ENCODE assay signal across 2 cellular contexts in the genomic region with DNA sequence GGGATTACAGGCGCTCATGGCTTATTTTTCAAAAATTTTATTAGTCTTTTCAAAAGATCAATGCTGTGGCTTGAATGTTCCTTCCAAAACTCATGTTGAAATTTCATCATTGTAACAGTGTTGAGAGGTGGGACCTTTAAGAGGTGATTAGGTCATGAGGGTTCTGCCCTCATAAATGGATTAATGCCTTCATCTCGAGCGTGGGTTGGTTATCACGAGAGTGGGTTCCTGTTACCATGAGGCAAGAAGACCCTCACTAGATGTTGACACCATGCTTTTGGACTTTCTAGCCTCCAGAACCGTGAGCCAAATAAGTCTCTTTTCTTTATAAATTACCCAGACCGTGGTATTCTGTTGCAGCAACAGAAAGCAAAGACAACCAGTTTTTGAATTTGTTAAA.
TF ChIP-seq lines count a peak whose summit lies in the region.

No MANE protein-coding gene starts in this region.

TF ChIP-seq in A549, 52 proteins besides CTCF, POLR2A, EP300 and RAD21 (continued from another document):
- TF ChIP-seq, protein P1, sequence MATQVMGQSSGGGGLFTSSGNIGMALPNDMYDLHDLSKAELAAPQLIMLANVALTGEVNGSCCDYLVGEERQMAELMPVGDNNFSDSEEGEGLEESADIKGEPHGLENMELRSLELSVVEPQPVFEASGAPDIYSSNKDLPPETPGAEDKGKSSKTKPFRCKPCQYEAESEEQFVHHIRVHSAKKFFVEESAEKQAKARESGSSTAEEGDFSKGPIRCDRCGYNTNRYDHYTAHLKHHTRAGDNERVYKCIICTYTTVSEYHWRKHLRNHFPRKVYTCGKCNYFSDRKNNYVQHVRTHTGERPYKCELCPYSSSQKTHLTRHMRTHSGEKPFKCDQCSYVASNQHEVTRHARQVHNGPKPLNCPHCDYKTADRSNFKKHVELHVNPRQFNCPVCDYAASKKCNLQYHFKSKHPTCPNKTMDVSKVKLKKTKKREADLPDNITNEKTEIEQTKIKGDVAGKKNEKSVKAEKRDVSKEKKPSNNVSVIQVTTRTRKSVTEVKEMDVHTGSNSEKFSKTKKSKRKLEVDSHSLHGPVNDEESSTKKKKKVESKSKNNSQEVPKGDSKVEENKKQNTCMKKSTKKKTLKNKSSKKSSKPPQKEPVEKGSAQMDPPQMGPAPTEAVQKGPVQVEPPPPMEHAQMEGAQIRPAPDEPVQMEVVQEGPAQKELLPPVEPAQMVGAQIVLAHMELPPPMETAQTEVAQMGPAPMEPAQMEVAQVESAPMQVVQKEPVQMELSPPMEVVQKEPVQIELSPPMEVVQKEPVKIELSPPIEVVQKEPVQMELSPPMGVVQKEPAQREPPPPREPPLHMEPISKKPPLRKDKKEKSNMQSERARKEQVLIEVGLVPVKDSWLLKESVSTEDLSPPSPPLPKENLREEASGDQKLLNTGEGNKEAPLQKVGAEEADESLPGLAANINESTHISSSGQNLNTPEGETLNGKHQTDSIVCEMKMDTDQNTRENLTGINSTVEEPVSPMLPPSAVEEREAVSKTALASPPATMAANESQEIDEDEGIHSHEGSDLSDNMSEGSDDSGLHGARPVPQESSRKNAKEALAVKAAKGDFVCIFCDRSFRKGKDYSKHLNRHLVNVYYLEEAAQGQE (IDR thresholded peaks at IDR 0.05) = 0 out of 2 replicates have a peak, but pooled peaks have one; percentile 29
- no peak for TF ChIP-seq PHF8 (IDR thresholded peaks at IDR 0.05; ENCODE audit: borderline replicate concordance, low read depth)
- peak; percentile 57; the same call in 1 of the 2 replicates for TF ChIP-seq RARB (CRISPR knock-in tag; IDR thresholded peaks at IDR 0.05)
- TF ChIP-seq SREBF2 (IDR thresholded peaks at IDR 0.05) = no peak

TF ChIP-seq in IMR-90, 13 proteins besides CTCF, POLR2A, EP300 and RAD21 (continued from another document):
- TF ChIP-seq, protein P2, sequence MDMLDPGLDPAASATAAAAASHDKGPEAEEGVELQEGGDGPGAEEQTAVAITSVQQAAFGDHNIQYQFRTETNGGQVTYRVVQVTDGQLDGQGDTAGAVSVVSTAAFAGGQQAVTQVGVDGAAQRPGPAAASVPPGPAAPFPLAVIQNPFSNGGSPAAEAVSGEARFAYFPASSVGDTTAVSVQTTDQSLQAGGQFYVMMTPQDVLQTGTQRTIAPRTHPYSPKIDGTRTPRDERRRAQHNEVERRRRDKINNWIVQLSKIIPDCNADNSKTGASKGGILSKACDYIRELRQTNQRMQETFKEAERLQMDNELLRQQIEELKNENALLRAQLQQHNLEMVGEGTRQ (IDR thresholded peaks at IDR 0.05; ENCODE audit: low read depth, low read length) = no peak
- TF ChIP-seq MXI1 (IDR thresholded peaks at IDR 0.05; ENCODE audit: borderline replicate concordance, low read depth, low read length) (no peak), SMC3 (IDR thresholded peaks at IDR 0.05; ENCODE audit: low read depth, low read length) (no peak), CEBPB (IDR thresholded peaks at IDR 0.05; ENCODE audit: low read depth, low read length) (no peak), MAFK (IDR thresholded peaks at IDR 0.05; ENCODE audit: low read depth, low read length) (no peak), BHLHE40 (IDR thresholded peaks at IDR 0.05; ENCODE audit: low read depth, low read length) (no peak), MAZ (IDR thresholded peaks at IDR 0.05; ENCODE audit: borderline replicate concordance, low read depth, low read length) (no peak)
- TF ChIP-seq, protein P3, sequence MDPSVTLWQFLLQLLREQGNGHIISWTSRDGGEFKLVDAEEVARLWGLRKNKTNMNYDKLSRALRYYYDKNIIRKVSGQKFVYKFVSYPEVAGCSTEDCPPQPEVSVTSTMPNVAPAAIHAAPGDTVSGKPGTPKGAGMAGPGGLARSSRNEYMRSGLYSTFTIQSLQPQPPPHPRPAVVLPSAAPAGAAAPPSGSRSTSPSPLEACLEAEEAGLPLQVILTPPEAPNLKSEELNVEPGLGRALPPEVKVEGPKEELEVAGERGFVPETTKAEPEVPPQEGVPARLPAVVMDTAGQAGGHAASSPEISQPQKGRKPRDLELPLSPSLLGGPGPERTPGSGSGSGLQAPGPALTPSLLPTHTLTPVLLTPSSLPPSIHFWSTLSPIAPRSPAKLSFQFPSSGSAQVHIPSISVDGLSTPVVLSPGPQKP (IDR thresholded peaks at IDR 0.05; ENCODE audit: borderline replicate concordance, low read depth, low read length) = no peak
